Comparison of ENCODE assay signal across 14 cellular contexts in the genomic region with DNA sequence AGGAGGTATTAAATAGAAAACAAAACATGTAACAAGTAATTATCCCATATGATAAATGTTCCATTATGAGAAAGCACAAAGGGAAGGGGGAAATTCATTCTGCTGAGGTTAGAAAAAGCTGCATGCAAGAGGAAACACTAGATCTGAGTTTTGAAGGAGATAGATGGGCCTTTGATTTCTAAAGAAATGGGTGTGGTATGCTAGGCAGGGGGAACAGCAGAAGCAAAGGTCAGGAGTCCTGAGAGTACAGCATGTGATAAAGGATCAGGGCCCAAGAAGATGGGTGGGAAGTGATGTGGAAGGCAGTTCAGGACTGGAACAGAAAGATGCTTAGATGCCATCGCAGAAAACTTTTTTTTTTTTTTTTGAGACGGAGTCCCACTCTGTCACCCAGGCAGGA.
DNase-seq lines count a peak whose midpoint lies in the region; ATAC-seq and TF ChIP-seq lines count a peak whose summit lies in the region.
"Had no signal": no experiment of that assay in that cellular context is flagged by ENCODE, and none has a peak within 500 bp of the region (broad histone marks: within the 10 kb centered on the region; RNA-seq: fewer than 3 reads in every experiment).

No MANE protein-coding gene starts in this region.

- no TSS peak for BruUV-seq in mammary epithelial cell (replicated peaks; lab: Mats Ljungman, UMichigan)

- no peak overlapping the region for H4K91ac ChIP-seq in mesenchymal stem cell (ENCODE audit: low read length)

- no peak overlapping the region for H3K18ac ChIP-seq in mesenchymal stem cell (ENCODE audit: low read depth in 1 of 2, low read length in 2 of 2)

- in situ Hi-C loops in mammary epithelial cell (cut with MboI; ENCODE audit: low sequenced_read_pairs in 2 of 2) = loop anchor here (5.0 to 25.0 kb wide), 4 partner anchors 111 to 651 kb away; no protein-coding TSS in a partner anchor

- H3K4me3 ChIP-seq in mammary epithelial cell (replicated peaks in 1 of 3; ENCODE audit: insufficient read depth in 1 of 3, low read depth in 2 of 3, low read length in 3 of 3) (no peak overlapping the region), breast epithelium (no peak overlapping the region), adipocyte (ENCODE audit: low read length) (no peak overlapping the region), mesenchymal stem cell (ENCODE audit: insufficient read depth in 1 of 2, low read depth in 1 of 2, low read length in 2 of 2) (no peak overlapping the region), vagina (no peak overlapping the region), stomach (no peak overlapping the region), WERI-Rb-1 (ENCODE audit: low read depth, low read length) (no peak overlapping the region)
- H3K4me3 ChIP-seq in naive thymus-derived CD4-positive, alpha-beta T cell (ENCODE audit: low read length) = no peak overlapping the region
- H3K4me3 ChIP-seq: BLaER1 treated with 17β-estradiol and CSF1 and Interleukin-3, amounts not matched to agents 10 nM and 100 nM; GM23248 had no signal

- H2AFZ ChIP-seq in mammary epithelial cell (ENCODE audit: low read depth, low read length) (peak overlapping the region; percentile 37), mesenchymal stem cell (ENCODE audit: low read depth, low read length) (no peak overlapping the region)

- no peak overlapping the region for H3K9ac ChIP-seq in mammary epithelial cell (ENCODE audit: insufficient read depth, low read length)
- H3K9ac ChIP-seq in adipocyte (ENCODE audit: low read length) = peak overlapping the region; percentile 59
- H3K9ac ChIP-seq in mesenchymal stem cell (ENCODE audit: low read length) = peak overlapping the region; percentile 64
- H3K9ac ChIP-seq: GM23248 had no signal

- H3K79me2 ChIP-seq in mammary epithelial cell (ENCODE audit: insufficient read depth, low read length) = no peaks in the 10 kb centered on the region

- no peak overlapping the region for H3K14ac ChIP-seq in mesenchymal stem cell (ENCODE audit: low read length in 2 of 2)

- no peak for ATAC-seq in naive thymus-derived CD4-positive, alpha-beta T cell

- dilution Hi-C loops in mammary epithelial cell (cut with HindIII; ENCODE audit: low sequenced_read_pairs) = loop anchor here (5.0 kb wide), 5 partner anchors 151 to 701 kb away; no protein-coding TSS in a partner anchor

- H2BK12ac ChIP-seq in mesenchymal stem cell (ENCODE audit: low read length in 2 of 2) = no peak overlapping the region

- peak overlapping the region; percentile 96 for H2AK5ac ChIP-seq in mesenchymal stem cell (ENCODE audit: low read length, severe bottlenecking)

- H3K27me3 Mint-ChIP-seq in naive thymus-derived CD4-positive, alpha-beta T cell = peaks cover 0 to 4% (median 0%) of the 10 kb centered on the region in 5 donors

- no peak overlapping the region for H3K27ac ChIP-seq in mammary epithelial cell (ENCODE audit: insufficient read depth, low read depth, low read length)
- peak overlapping the region in 1 of 2 donors; percentile 44 for H3K27ac ChIP-seq in breast epithelium
- H3K27ac ChIP-seq in mesenchymal stem cell (ENCODE audit: low read length, poor library complexity, severe bottlenecking) = no peak overlapping the region
- peak overlapping the region; percentile 30 for H3K27ac ChIP-seq in vagina
- H3K27ac ChIP-seq in naive thymus-derived CD4-positive, alpha-beta T cell (ENCODE audit: low read depth, low read length) = no peak overlapping the region
- no peak overlapping the region for H3K27ac ChIP-seq in stomach
- H3K27ac ChIP-seq in WERI-Rb-1 = no peak overlapping the region
- H3K27ac ChIP-seq: GM23248, RWPE1 had no signal

- intact Hi-C loops in mammary epithelial cell (cut with micrococcal nuclease) (loop anchor here (1.0 to 5.0 kb wide), 11 partner anchors 59 to 712 kb away; no protein-coding TSS in a partner anchor), breast epithelium (cut with DNase I; ENCODE audit: low total_unique reads) (loop anchor here (10.0 kb wide), 1 partner anchor 649 kb away; no protein-coding TSS in a partner anchor), vagina (cut with DNase I) (loop anchor here (5.0 to 10.0 kb wide), 2 partner anchors 651 to 679 kb away; no protein-coding TSS in a partner anchor), stomach (cut with DNase I; ENCODE audit: low total_unique reads) (loop anchor here (5.0 kb wide), 1 partner anchor 646 kb away; no protein-coding TSS in a partner anchor)
- intact Hi-C loops in naive thymus-derived CD4-positive, alpha-beta T cell (cut with micrococcal nuclease) = loop anchor here (1.0 to 2.0 kb wide), 7 partner anchors 59 to 712 kb away; no protein-coding TSS in a partner anchor

- 76% methylated on average over 2 of the region's 2 CpGs for WGBS in mammary epithelial cell (ENCODE audit: low coverage, missing lambda C conversion rate)
- 83% methylated on average over 2 of the region's 2 CpGs for WGBS in mesenchymal stem cell
- 92 to 100% (median 100%) methylated on average over 2 of the region's 2 CpGs for WGBS in stomach, 5 donors

- peaks cover 0 to 4% (median 0%) of the 10 kb centered on the region in 11 donors for H3K9me3 Mint-ChIP-seq in naive thymus-derived CD4-positive, alpha-beta T cell
- H3K9me3 Mint-ChIP-seq: CD4-positive, alpha-beta memory T cell; HFFc6 had no signal

- TF ChIP-seq POLR2A in breast epithelium (IDR thresholded peaks at IDR 0.05) (no peak), vagina (IDR thresholded peaks at IDR 0.05) (no peak), stomach (IDR thresholded peaks at IDR 0.05) (no peak)

- H3K9me3 ChIP-seq in mammary epithelial cell (replicated peaks; ENCODE audit: insufficient read depth, low read length) (no peaks in the 10 kb centered on the region), breast epithelium (no peaks in the 10 kb centered on the region), adipocyte (ENCODE audit: control insufficient read depth, low read length) (peaks cover 4% of the 10 kb centered on the region), mesenchymal stem cell (ENCODE audit: control insufficient read depth, low read length) (peaks cover 3% of the 10 kb centered on the region), vagina (no peaks in the 10 kb centered on the region), stomach (peaks cover 0 to 5% (median 0%) of the 10 kb centered on the region in 4 donors), WERI-Rb-1 (ENCODE audit: severe bottlenecking) (no peaks in the 10 kb centered on the region)
- no peaks in the 10 kb centered on the region for H3K9me3 ChIP-seq in naive thymus-derived CD4-positive, alpha-beta T cell (ENCODE audit: control insufficient read depth in 2 of 3, low read length in 3 of 3)

- H2BK15ac ChIP-seq in mesenchymal stem cell (ENCODE audit: low read depth, poor library complexity, severe bottlenecking) = no peak overlapping the region

- CTCF ChIA-PET in mammary epithelial cell (lab: Charles Lee; ENCODE audit: low non-redundant PET) = interaction anchor here (0.7 to 1.0 kb wide), 3 partner anchors 59 to 1011 kb away, joined by 5 to 6 read pairs (median 5); no protein-coding TSS in a partner anchor
- CTCF ChIA-PET in naive thymus-derived CD4-positive, alpha-beta T cell (lab: Charles Lee) = interaction anchor here (0.7 to 3.3 kb wide), 14 partner anchors 116 to 703 kb away, joined by 3 to 23 read pairs (median 4); no protein-coding TSS in a partner anchor

- no peak for TF ChIP-seq EP300 in stomach (IDR thresholded peaks at IDR 0.05)

- H2BK5ac ChIP-seq in mesenchymal stem cell (ENCODE audit: low read depth, low read length, poor library complexity, severe bottlenecking) = no peak overlapping the region

- no peak overlapping the region for H3K27ac Mint-ChIP-seq in naive thymus-derived CD4-positive, alpha-beta T cell
- H3K27ac Mint-ChIP-seq: H9 had no signal

- POLR2A ChIA-PET in naive thymus-derived CD4-positive, alpha-beta T cell (lab: Charles Lee) = no interaction called here

- TF ChIP-seq CTCF in mammary epithelial cell (conservative IDR thresholded peaks at IDR 0.05 in 1 of 2, IDR thresholded peaks at IDR 0.05 in 1 of 2; ENCODE audit: extremely low read depth in 1 of 2, insufficient read depth in 1 of 2, low read depth in 1 of 2, low read length in 2 of 2) (no peak), breast epithelium (IDR thresholded peaks at IDR 0.05) (no peak), vagina (IDR thresholded peaks at IDR 0.05) (no peak), stomach (IDR thresholded peaks at IDR 0.05) (no peak), WERI-Rb-1 (IDR thresholded peaks at IDR 0.05; ENCODE audit: low read depth, low read length) (no peak)

- H3K23ac ChIP-seq in mesenchymal stem cell (ENCODE audit: low read length in 2 of 2) = no peak overlapping the region

- H3K79me1 ChIP-seq in mesenchymal stem cell (replicated peaks; ENCODE audit: low read length, poor library complexity, severe bottlenecking) = no peaks in the 10 kb centered on the region

- H3K36me3 Mint-ChIP-seq in naive thymus-derived CD4-positive, alpha-beta T cell = no peaks in the 10 kb centered on the region
- H3K36me3 Mint-ChIP-seq: CD4-positive, alpha-beta memory T cell had no signal

- DNase-seq in mammary epithelial cell (no peak), breast epithelium (ENCODE audit: low spot score in 2 of 2) (no peak), adipocyte (ENCODE audit: low read depth) (no peak), mesenchymal stem cell (no peak), vagina (ENCODE audit: extremely low spot score in 2 of 2) (no peak), stomach (no peak), WERI-Rb-1 (no peak)
- no peak for DNase-seq in naive thymus-derived CD4-positive, alpha-beta T cell

- no peaks in the 10 kb centered on the region for H4K20me1 ChIP-seq in mammary epithelial cell (ENCODE audit: insufficient read depth, low read length)
- H4K20me1 ChIP-seq: BLaER1 treated with 17β-estradiol and CSF1 and Interleukin-3, amounts not matched to agents 10 nM and 100 nM had no signal

- no peak overlapping the region for H2BK120ac ChIP-seq in mesenchymal stem cell (ENCODE audit: low read depth, low read length)

- H3K27me3 ChIP-seq in mammary epithelial cell (ENCODE audit: insufficient read depth, low read length) = no peaks in the 10 kb centered on the region
- no peaks in the 10 kb centered on the region for H3K27me3 ChIP-seq in breast epithelium
- no peaks in the 10 kb centered on the region for H3K27me3 ChIP-seq in adipocyte (replicated peaks; ENCODE audit: control insufficient read depth, insufficient read depth, low read length)
- H3K27me3 ChIP-seq in mesenchymal stem cell (ENCODE audit: control insufficient read depth in 1 of 2, insufficient read depth in 1 of 2, low read length in 2 of 2) = no peaks in the 10 kb centered on the region
- no peaks in the 10 kb centered on the region for H3K27me3 ChIP-seq in vagina
- H3K27me3 ChIP-seq in naive thymus-derived CD4-positive, alpha-beta T cell (ENCODE audit: control insufficient read depth in 2 of 2, insufficient read depth in 2 of 2, low read length in 2 of 2) = no peaks in the 10 kb centered on the region
- no peaks in the 10 kb centered on the region for H3K27me3 ChIP-seq in stomach
- H3K27me3 ChIP-seq in WERI-Rb-1 (ENCODE audit: insufficient read depth, low read depth, severe bottlenecking) = no peaks in the 10 kb centered on the region
- H3K27me3 ChIP-seq: BLaER1 treated with 17β-estradiol and CSF1 and Interleukin-3, amounts not matched to agents 10 nM and 100 nM had no signal

- no peak overlapping the region for H3K4me3 Mint-ChIP-seq in naive thymus-derived CD4-positive, alpha-beta T cell
- H3K4me3 Mint-ChIP-seq: CD4-positive, alpha-beta memory T cell; H9; HFFc6 had no signal

- H3K4me1 ChIP-seq in mammary epithelial cell (ENCODE audit: insufficient read depth, low read length) (peaks cover 7% of the 10 kb centered on the region), breast epithelium (peaks cover 0 to 7% of the 10 kb centered on the region in 2 donors), adipocyte (ENCODE audit: control insufficient read depth, insufficient read depth, low read length) (peaks cover 20% of the 10 kb centered on the region), mesenchymal stem cell (ENCODE audit: control insufficient read depth, insufficient read depth, low read depth, low read length) (no peaks in the 10 kb centered on the region), vagina (peaks cover 31% of the 10 kb centered on the region), stomach (peaks cover 0 to 10% (median 6%) of the 10 kb centered on the region in 4 donors)
- peaks cover 0 to 4% of the 10 kb centered on the region in 2 donors for H3K4me1 ChIP-seq in naive thymus-derived CD4-positive, alpha-beta T cell (ENCODE audit: control insufficient read depth in 2 of 2, insufficient read depth in 2 of 2, low read length in 2 of 2)

- H3K4me2 ChIP-seq in mammary epithelial cell (ENCODE audit: insufficient read depth, low read depth, low read length) = no peak overlapping the region
- H3K4me2 ChIP-seq in mesenchymal stem cell (ENCODE audit: low read length, poor library complexity, severe bottlenecking) = no peak overlapping the region

- H4K8ac ChIP-seq in mesenchymal stem cell (ENCODE audit: low read length) = no peak overlapping the region

- no peaks in the 10 kb centered on the region for H3K36me3 ChIP-seq in mammary epithelial cell (ENCODE audit: insufficient read depth, low read length)
- H3K36me3 ChIP-seq in breast epithelium = no peaks in the 10 kb centered on the region
- no peaks in the 10 kb centered on the region for H3K36me3 ChIP-seq in adipocyte (ENCODE audit: control insufficient read depth, insufficient read depth, low read length, severe bottlenecking)
- H3K36me3 ChIP-seq in mesenchymal stem cell (ENCODE audit: control insufficient read depth in 1 of 2, insufficient read depth in 2 of 2, low read depth in 1 of 2, low read length in 2 of 2) = no peaks in the 10 kb centered on the region
- H3K36me3 ChIP-seq in vagina = no peaks in the 10 kb centered on the region
- no peaks in the 10 kb centered on the region for H3K36me3 ChIP-seq in naive thymus-derived CD4-positive, alpha-beta T cell (ENCODE audit: control insufficient read depth in 2 of 3, insufficient read depth in 3 of 3, low read length in 3 of 3)
- no peaks in the 10 kb centered on the region for H3K36me3 ChIP-seq in stomach
- H3K36me3 ChIP-seq in WERI-Rb-1 = no peaks in the 10 kb centered on the region
- H3K36me3 ChIP-seq: BLaER1 treated with 17β-estradiol and CSF1 and Interleukin-3, amounts not matched to agents 10 nM and 100 nM had no signal

- peaks cover 0 to 3% (median 0%) of the 10 kb centered on the region in 7 donors for H3K4me1 Mint-ChIP-seq in naive thymus-derived CD4-positive, alpha-beta T cell

- H3K4ac ChIP-seq in mesenchymal stem cell (ENCODE audit: low read depth in 1 of 2, low read length in 2 of 2) = no peak overlapping the region
